Comparison of ENCODE assay signal across 22 cellular contexts in genomic region chr17:19461681-19462080, GRCh38. TPM values are rescaled to one million over a fixed set of nuclear protein-coding genes. Genes with fewer than 3 reads are reported as not detected.
A peak's percentile ranks its signal among the peaks of the same experiment; 100 is the strongest.
DNase-seq lines count a peak whose midpoint lies in the region; ATAC-seq, FAIRE-seq and TF ChIP-seq lines count a peak whose summit lies in the region.
"Had no signal": no experiment of that assay in that cellular context is flagged by ENCODE, and none has a peak within 500 bp of the region (broad histone marks: within the 10 kb centered on the region; RNA-seq: fewer than 3 reads in every experiment).

No MANE protein-coding gene starts in this region.

- H3K27ac Mint-ChIP-seq in dendritic cell treated with granulocyte-macrophage colony-stimulating factor and Interleukin-4, amounts not matched to agents 40 ng/mL and 50 ng/mL, for 4 days, result peak overlapping the region; percentile 89
- H3K27ac Mint-ChIP-seq in naive B cell, result peak overlapping the region in 5 of 6 donors; percentile 66 to 93 (median 70)
- H3K27ac Mint-ChIP-seq: activated CD8-positive, alpha-beta T cell treated with anti-CD3 and anti-CD28 coated beads, Interleukin-2, amount 10 ng/mL, durations not matched to agents 7 days and 5 days; activated T-cell treated with anti-CD3 and anti-CD28 coated beads, Interleukin-2, amount 50 U/mL, for 24 hours; progenitor cell of endocrine pancreas had no signal

- peak; percentile 40 for DNase-seq in activated CD8-positive, alpha-beta memory T cell treated with anti-CD3 and anti-CD28 coated beads for 24 hours
- DNase-seq in activated CD8-positive, alpha-beta memory T cell treated with anti-CD3 and anti-CD28 coated beads, Interleukin-2, amount 50 U/mL, for 48 hours, result no peak
- DNase-seq in naive B cell (no peak), D721Med (ENCODE audit: insufficient read length, low spot score) (no peak), NCI-H2081 treated with DMSO at 0.1 percent for 48 hours (lab: John Stamatoyannopoulos, UW) (no peak)
- DNase-seq in activated CD4-positive, alpha-beta T cell treated with anti-CD3 and anti-CD28 coated beads, Interleukin-2, amount 50 U/mL, for 48 hours, result no peak
- DNase-seq: activated CD8-positive, alpha-beta T cell treated with anti-CD3 and anti-CD28 coated beads, Interleukin-2, amount 10 ng/mL, durations not matched to agents 7 days and 5 days; activated naive CD4-positive, alpha-beta T cell; activated T-cell treated with anti-CD3 and anti-CD28 coated beads, Interleukin-2, amount 50 U/mL, for 24 hours; GM23248; heart left ventricle; left ventricle myocardium superior; NCI-H1417 treated with DMSO at 0.1 percent for 48 hours; T1000 had no signal

- no peak for FAIRE-seq in D721Med (lab: Jason Lieb, UNC)
- FAIRE-seq: bronchial epithelial cell, GM12878 had no signal

- H3K9me3 Mint-ChIP-seq in dendritic cell treated with granulocyte-macrophage colony-stimulating factor and Interleukin-4, amounts not matched to agents 40 ng/mL and 50 ng/mL, for 4 days, result no peaks in the 10 kb centered on the region
- H3K9me3 Mint-ChIP-seq in naive B cell, result peaks cover 0 to 7% (median 0%) of the 10 kb centered on the region in 7 donors
- H3K9me3 Mint-ChIP-seq: activated T-cell treated with anti-CD3 and anti-CD28 coated beads, Interleukin-2, amount 50 U/mL, for 24 hours; neural crest cell had no signal

- ATAC-seq in naive B cell (ENCODE audit: low read depth in 2 of 2) (no peak), GM21737 (IDR thresholded peaks at IDR 0.05; ENCODE audit: unreplicated experiment) (no peak)
- ATAC-seq: activated CD4-positive, CD25-positive, alpha-beta regulatory T cell treated with anti-CD3 and anti-CD28 coated beads, Interleukin-2, amount 50 U/mL, for 24 hours; activated CD8-positive, alpha-beta T cell treated with anti-CD3 and anti-CD28 coated beads, Interleukin-2, amount 10 ng/mL, durations not matched to agents 7 days and 5 days; GM12878; heart left ventricle; left ventricle myocardium superior; SK-N-SH treated with all-trans-retinoic acid at 6 μM for 48 hours had no signal

- H3K4me1 Mint-ChIP-seq in dendritic cell treated with granulocyte-macrophage colony-stimulating factor and Interleukin-4, amounts not matched to agents 40 ng/mL and 50 ng/mL, for 4 days (ENCODE audit: low read depth), result peaks cover 61% of the 10 kb centered on the region
- peaks cover 42 to 45% (median 43%) of the 10 kb centered on the region in 3 donors for H3K4me1 Mint-ChIP-seq in naive B cell

- TF ChIP-seq CTCF in D721Med (IDR thresholded peaks at IDR 0.05; ENCODE audit: insufficient read depth, missing control alignments), result no peak

- no peaks in the 10 kb centered on the region for H3K36me3 Mint-ChIP-seq in dendritic cell treated with granulocyte-macrophage colony-stimulating factor and Interleukin-4, amounts not matched to agents 40 ng/mL and 50 ng/mL, for 4 days (ENCODE audit: low read depth)
- H3K36me3 Mint-ChIP-seq in naive B cell, result no peaks in the 10 kb centered on the region

- intact Hi-C loops in dendritic cell treated with granulocyte-macrophage colony-stimulating factor and Interleukin-4, amounts not matched to agents 40 ng/mL and 50 ng/mL, for 4 days (cut with micrococcal nuclease), result loop anchor here (5.0 kb wide), 1 partner anchor 99 kb away; the partner anchor contains the start of gene B9D1

- peaks cover 11% of the 10 kb centered on the region for H3K27me3 Mint-ChIP-seq in dendritic cell treated with granulocyte-macrophage colony-stimulating factor and Interleukin-4, amounts not matched to agents 40 ng/mL and 50 ng/mL, for 4 days
- no peaks in the 10 kb centered on the region for H3K27me3 Mint-ChIP-seq in naive B cell
- H3K27me3 Mint-ChIP-seq: activated T-cell treated with anti-CD3 and anti-CD28 coated beads, Interleukin-2, amount 50 U/mL, for 24 hours had no signal

- H3K4me3 Mint-ChIP-seq in dendritic cell treated with granulocyte-macrophage colony-stimulating factor and Interleukin-4, amounts not matched to agents 40 ng/mL and 50 ng/mL, for 4 days, result no peak overlapping the region
- peak overlapping the region in 4 of 8 donors; percentile 16 to 43 (median 24) for H3K4me3 Mint-ChIP-seq in naive B cell
- H3K4me3 Mint-ChIP-seq: activated CD8-positive, alpha-beta T cell treated with anti-CD3 and anti-CD28 coated beads, Interleukin-2, amount 10 ng/mL, durations not matched to agents 7 days and 5 days; activated T-cell treated with anti-CD3 and anti-CD28 coated beads, Interleukin-2, amount 50 U/mL, for 24 hours; neural crest cell had no signal

RNA-seq across cellular contexts. Expression of gene RNF112, which starts 50.6 kb away (rescaled TPM):
- not detected for polyA plus RNA-seq in naive B cell (ENCODE audit: low read depth in 6 of 6)
- polyA plus RNA-seq: GM12878 had no signal
